12 cellular contexts compared by ENCODE assay signal in the genomic region with DNA sequence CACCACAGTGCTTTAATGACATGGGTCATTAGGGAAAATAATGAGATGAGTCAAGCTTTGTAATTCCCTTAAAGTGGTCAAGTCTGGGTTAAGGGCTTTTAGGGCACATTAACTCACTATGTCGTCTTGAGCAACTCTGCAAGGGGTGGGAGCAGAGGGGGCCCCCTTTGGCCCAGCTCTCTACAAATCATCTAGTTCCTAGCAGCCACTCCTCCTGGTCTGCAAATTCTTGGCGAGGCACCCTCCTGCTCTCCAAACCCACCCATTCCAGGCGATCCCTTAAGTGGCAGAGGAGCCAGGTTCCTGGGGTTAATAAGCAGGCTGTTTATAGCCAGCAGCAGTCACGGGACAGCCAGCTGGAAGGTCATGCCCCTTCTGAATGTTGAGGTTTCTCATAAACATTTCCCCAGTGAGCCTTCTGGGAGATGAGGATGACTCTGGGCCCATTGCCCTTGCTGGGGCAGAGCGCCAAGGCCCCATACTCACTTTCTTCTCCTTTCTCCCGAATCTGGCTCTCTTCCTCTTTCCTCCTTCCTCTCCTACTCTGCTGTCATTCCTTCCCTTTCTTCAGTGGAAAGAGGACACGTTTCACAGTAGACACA. TPM values are rescaled to one million over a fixed set of nuclear protein-coding genes. Genes with fewer than 3 reads are reported as not detected.
DNase-seq lines count a peak whose midpoint lies in the region; ATAC-seq, FAIRE-seq and TF ChIP-seq lines count a peak whose summit lies in the region.
"Had no signal": no experiment of that assay in that cellular context is flagged by ENCODE, and none has a peak within 500 bp of the region (broad histone marks: within the 10 kb centered on the region; RNA-seq: fewer than 3 reads in every experiment).

No MANE protein-coding gene starts in this region.

- H3K9me3 ChIP-seq in osteoblast (ENCODE audit: low read depth, low read length), result no peaks in the 10 kb centered on the region
- H3K9me3 ChIP-seq: BE2C had no signal

- no peak overlapping the region for H3K27ac ChIP-seq in osteoblast (ENCODE audit: low read depth, low read length)

- no peaks in the 10 kb centered on the region for H3K79me2 ChIP-seq in osteoblast (ENCODE audit: insufficient read depth, low read length)

- H4K20me1 ChIP-seq in osteoblast (ENCODE audit: insufficient read depth, low read length), result no peaks in the 10 kb centered on the region

- H2AFZ ChIP-seq in osteoblast (ENCODE audit: low read length), result no peak overlapping the region

- no peak for ATAC-seq in GM19467 (IDR thresholded peaks at IDR 0.05; ENCODE audit: unreplicated experiment)
- ATAC-seq in HG02885 (IDR thresholded peaks at IDR 0.05; ENCODE audit: poor library complexity, unreplicated experiment), result no peak
- ATAC-seq in HG03135 (IDR thresholded peaks at IDR 0.05; ENCODE audit: unreplicated experiment), result no peak

- H3K4me1 ChIP-seq in osteoblast (ENCODE audit: insufficient read depth, low read length), result peaks cover 14% of the 10 kb centered on the region
- H3K4me1 ChIP-seq: BE2C had no signal

- H3K4me2 ChIP-seq in osteoblast (ENCODE audit: insufficient read depth, low read length), result peak overlapping the region; percentile 31

- no peak for TF ChIP-seq CTCF in fibroblast of villous mesenchyme (IDR thresholded peaks at IDR 0.05; ENCODE audit: insufficient read depth, low read depth, low read length)
- TF ChIP-seq CTCF in osteoblast (IDR thresholded peaks at IDR 0.05; ENCODE audit: extremely low read depth, low read depth, low read length), result no peak

- no peak overlapping the region for H3K4me3 ChIP-seq in fibroblast of villous mesenchyme (ENCODE audit: low read depth, low read length)
- H3K4me3 ChIP-seq in osteoblast (ENCODE audit: insufficient read depth, low read length), result no peak overlapping the region

- H3K36me3 ChIP-seq in osteoblast (ENCODE audit: insufficient read depth, low read length), result no peaks in the 10 kb centered on the region
- H3K36me3 ChIP-seq: BE2C had no signal

- peak; percentile 64 for DNase-seq in A172 (ENCODE audit: low spot score)
- peak; percentile 81 for DNase-seq in M059J (ENCODE audit: low read depth)
- DNase-seq in fibroblast of villous mesenchyme (ENCODE audit: low read depth), result peak; percentile 96
- DNase-seq in osteoblast (ENCODE audit: insufficient read length, low spot score, missing footprints), result peak; percentile 76
- no peak for DNase-seq in urothelium cell line (ENCODE audit: low spot score)
- DNase-seq: activated CD8-positive, alpha-beta memory T cell treated with anti-CD3 and anti-CD28 coated beads for 24 hours; BE2C; immature natural killer cell; NCI-H1048 had no signal

- peaks cover 13% of the 10 kb centered on the region for H3K27me3 ChIP-seq in osteoblast (ENCODE audit: insufficient read depth, low read length)
- H3K27me3 ChIP-seq: BE2C had no signal

- no peak for FAIRE-seq in urothelium cell line (lab: Jason Lieb, UNC)

RNA-seq across cellular contexts. Expression of gene GPX3, which starts 14.3 kb away (rescaled TPM):
- not detected in 2 replicates for total RNA-seq in A172 (2014; rRNA removed; shearing (Covaris generic))
- 62.3 and 68.5 TPM in 2 replicates for total RNA-seq in M059J (2014; rRNA removed; shearing (Covaris generic))
- total RNA-seq in fibroblast of villous mesenchyme (3.5 and 3.9 TPM in 2 replicates), osteoblast (8.8 and 9.8 TPM in 2 replicates)
